In genomic region chr2:192042126-192042525, GRCh38 we compare ENCODE assay signal across 25 cellular contexts.
"Had no signal": no experiment of that assay in that cellular context is flagged by ENCODE, and none has a peak within 500 bp of the region (broad histone marks: within the 10 kb centered on the region; RNA-seq: fewer than 3 reads in every experiment).

No MANE protein-coding gene starts in this region.

- H3K9me3 ChIP-seq: stomach, suprapubic skin, testis, thoracic aorta, thyroid gland, tibial artery, tibial nerve, transverse colon, upper lobe of left lung, upper lobe of right lung, uterus, vagina had no signal

- H3K36me3 ChIP-seq: stomach, suprapubic skin, thoracic aorta, thyroid gland, tibial artery, tibial nerve, transverse colon, upper lobe of left lung, upper lobe of right lung, uterus, vagina had no signal

- DNase-seq: stimulated activated CD4-positive, alpha-beta T cell treated with anti-CD3 and anti-CD28 coated beads, Interleukin-2, amount 100 ng/mL, for 48 hours; stimulated activated CD4-positive, alpha-beta T cell treated with anti-CD3 and anti-CD28 coated beads, Interleukin-4, amount 100 ng/mL, for 1 hour; stimulated activated CD4-positive, alpha-beta T cell treated with anti-CD3 and anti-CD28 coated beads, Interleukin-4, amount 100 ng/mL, for 24 hours; stimulated activated CD4-positive, alpha-beta T cell treated with anti-CD3 and anti-CD28 coated beads, Interleukin-4, amount 100 ng/mL, for 4 hours; stimulated activated CD8-positive, alpha-beta memory T cell treated with anti-CD3 and anti-CD28 coated beads, Interleukin-4, amount 100 ng/mL, for 48 hours; stimulated activated naive B cell treated with anti-CD40 and anti-IgM and Interleukin-4, amounts not matched to agents 10 μg/mL and 1 μg/mL and 100 μg/mL, for 72 hours; stimulated activated naive CD4-positive, alpha-beta T cell; stimulated activated naive CD4-positive, alpha-beta T cell treated with Interleukin-2 at 50 U/mL for 16 hours; stimulated activated naive CD8-positive, alpha-beta T cell treated with anti-CD3 and anti-CD28 coated beads, Interleukin-15, amount 100 ng/mL, for 72 hours; stimulated activated naive CD8-positive, alpha-beta T cell treated with anti-CD3 and anti-CD28 coated beads, Interleukin-15, Interleukin-2, amounts not matched to agents 100 U/mL and 50 U/mL, for 24 hours; stomach; substantia nigra; testis; thyroid gland; tibial artery; transverse colon; upper lobe of left lung; upper lobe of right lung; uterus had no signal

- H3K27me3 ChIP-seq: stomach, suprapubic skin, testis, thyroid gland, tibial artery, tibial nerve, transverse colon, upper lobe of left lung, upper lobe of right lung, uterus, vagina had no signal

- H3K4me3 ChIP-seq: stomach, suprapubic skin, testis, thoracic aorta, thyroid gland, tibial artery, tibial nerve, transverse colon, upper lobe of left lung, upper lobe of right lung, uterus, vagina had no signal

- H3K27ac ChIP-seq: stomach, suprapubic skin, testis, thoracic aorta, thyroid gland, tibial artery, tibial nerve, transverse colon, upper lobe of left lung, upper lobe of right lung, uterus, vagina had no signal

- ATAC-seq: stimulated activated effector memory CD8-positive, alpha-beta T cell treated with anti-CD3 and anti-CD28 coated beads, Interleukin-12 subunit alpha, Interleukin-12 subunit beta, amount 100 ng/mL, for 72 hours; stimulated activated memory B cell treated with anti-CD40 and anti-IgM and Interleukin-4, amounts not matched to agents 10 μg/mL and 1 μg/mL and 100 μg/mL, for 72 hours; stimulated activated naive B cell treated with anti-CD40 and anti-IgM and Interleukin-4, amounts not matched to agents 10 μg/mL and 1 μg/mL and 100 μg/mL, for 72 hours; stimulated activated naive CD8-positive, alpha-beta T cell treated with anti-CD3 and anti-CD28 coated beads, Interleukin-15, amount 100 ng/mL, for 72 hours; stimulated activated naive CD8-positive, alpha-beta T cell treated with anti-CD3 and anti-CD28 coated beads, Interleukin-15, Interleukin-2, amounts not matched to agents 100 U/mL and 50 U/mL, for 24 hours; upper lobe of right lung had no signal

- H3K4me1 ChIP-seq: stomach, suprapubic skin, testis, tibial artery, tibial nerve, transverse colon, uterus, vagina had no signal
